In genomic region chr7:70092314-70093303, GRCh38 we compare ENCODE assay signal across 12 cellular contexts.
DNase-seq lines count a peak whose midpoint lies in the region; ATAC-seq, FAIRE-seq and TF ChIP-seq lines count a peak whose summit lies in the region.
"Had no signal": no experiment of that assay in that cellular context is flagged by ENCODE, and none has a peak within 500 bp of the region (broad histone marks: within the 10 kb centered on the region; RNA-seq: fewer than 3 reads in every experiment).

No MANE protein-coding gene starts in this region.

- H3K36me3 ChIP-seq in astrocyte (ENCODE audit: insufficient read depth, low read length) = no peaks in the 10 kb centered on the region
- H3K36me3 ChIP-seq in mesenchymal stem cell (ENCODE audit: control insufficient read depth in 1 of 2, insufficient read depth in 2 of 2, low read depth in 1 of 2, low read length in 2 of 2) = no peaks in the 10 kb centered on the region
- H3K36me3 ChIP-seq: thoracic aorta had no signal

- H4K91ac ChIP-seq in mesenchymal stem cell (ENCODE audit: low read length) = no peak overlapping the region

- H4K20me1 ChIP-seq in astrocyte (ENCODE audit: insufficient read depth, low read length) = no peaks in the 10 kb centered on the region

- H3K27ac Mint-ChIP-seq in astrocyte (ENCODE audit: unreplicated experiment) (no peak overlapping the region), natural killer cell (no peak overlapping the region)
- H3K27ac Mint-ChIP-seq: CD4-positive, alpha-beta T cell had no signal

- H3K27me3 ChIP-seq in astrocyte (ENCODE audit: insufficient read depth, low read length) (no peaks in the 10 kb centered on the region), mesenchymal stem cell (ENCODE audit: control insufficient read depth in 1 of 2, insufficient read depth in 1 of 2, low read length in 2 of 2) (peaks cover 0 to 13% of the 10 kb centered on the region in 2 experiments)

- H3K4me3 Mint-ChIP-seq in astrocyte (ENCODE audit: unreplicated experiment) = no peak overlapping the region
- no peak overlapping the region for H3K4me3 Mint-ChIP-seq in natural killer cell
- H3K4me3 Mint-ChIP-seq: CD4-positive, alpha-beta T cell had no signal

- no peak overlapping the region for H3K4ac ChIP-seq in mesenchymal stem cell (ENCODE audit: low read depth in 1 of 2, low read length in 2 of 2)

- FAIRE-seq in astrocyte (lab: Jason Lieb, UNC) = no peak

- H3K4me1 ChIP-seq in astrocyte (ENCODE audit: insufficient read depth, low read length) = peaks cover 20% of the 10 kb centered on the region
- H3K4me1 ChIP-seq in mesenchymal stem cell (ENCODE audit: control insufficient read depth, insufficient read depth, low read depth, low read length) = peaks cover 3% of the 10 kb centered on the region

- H2BK15ac ChIP-seq in mesenchymal stem cell (ENCODE audit: low read depth, poor library complexity, severe bottlenecking) = no peak overlapping the region

- no peak overlapping the region for H4K8ac ChIP-seq in mesenchymal stem cell (ENCODE audit: low read length)

- H3K9me3 Mint-ChIP-seq in astrocyte (ENCODE audit: unreplicated experiment) = no peaks in the 10 kb centered on the region
- no peaks in the 10 kb centered on the region for H3K9me3 Mint-ChIP-seq in natural killer cell
- H3K9me3 Mint-ChIP-seq: CD4-positive, alpha-beta T cell had no signal

- H3K18ac ChIP-seq in mesenchymal stem cell (ENCODE audit: low read depth in 1 of 2, low read length in 2 of 2) = no peak overlapping the region

- intact Hi-C loops in natural killer cell (cut with micrococcal nuclease) = no loop called here

- no peaks in the 10 kb centered on the region for H3K36me3 Mint-ChIP-seq in astrocyte (ENCODE audit: low read depth, unreplicated experiment)
- H3K36me3 Mint-ChIP-seq in natural killer cell = no peaks in the 10 kb centered on the region

- no peak overlapping the region for H3K23ac ChIP-seq in mesenchymal stem cell (ENCODE audit: low read length in 2 of 2)

- H3K4me3 ChIP-seq in astrocyte (ENCODE audit: insufficient read depth, low read depth, low read length) (peak overlapping the region; percentile 7), mesenchymal stem cell (ENCODE audit: insufficient read depth in 1 of 2, low read depth in 1 of 2, low read length in 2 of 2) (peak overlapping the region in 1 of 2 experiments; percentile 50)
- H3K4me3 ChIP-seq: thoracic aorta had no signal

- H2BK120ac ChIP-seq in mesenchymal stem cell (ENCODE audit: low read depth, low read length) = no peak overlapping the region

- peak; percentile 72 for DNase-seq in AG20443 (ENCODE audit: low spot score)
- peak; percentile 77 for DNase-seq in NCI-H1694 (lab: John Stamatoyannopoulos, UW)
- DNase-seq in astrocyte (ENCODE audit: low read depth) = peak; percentile 94
- no peak for DNase-seq in mesenchymal stem cell
- no peak for DNase-seq in SKM-1 treated with dmso at 0.1 percent for 144 hours (lab: John Stamatoyannopoulos, UW; ENCODE audit: unreplicated experiment)
- DNase-seq in natural killer cell = no peak
- DNase-seq: activated CD4-positive, alpha-beta T cell treated with anti-CD3 and anti-CD28 coated beads for 1 hour; CD4-positive, alpha-beta T cell; stimulated activated CD4-positive, alpha-beta T cell treated with anti-CD3 and anti-CD28 coated beads, Interleukin-15, amount 100 ng/mL, for 24 hours had no signal

- H3K14ac ChIP-seq in mesenchymal stem cell (ENCODE audit: low read length in 2 of 2) = no peak overlapping the region

- H3K9me3 ChIP-seq in astrocyte (ENCODE audit: insufficient read depth, low read depth, low read length) (no peaks in the 10 kb centered on the region), mesenchymal stem cell (ENCODE audit: control insufficient read depth, low read length) (no peaks in the 10 kb centered on the region)
- H3K9me3 ChIP-seq: thoracic aorta had no signal

- no peak for TF ChIP-seq CTCF in astrocyte (IDR thresholded peaks at IDR 0.05; ENCODE audit: insufficient read depth, low read depth, low read length)
- TF ChIP-seq CTCF in natural killer cell (IDR thresholded peaks at IDR 0.05) = no peak

- H2BK12ac ChIP-seq in mesenchymal stem cell (ENCODE audit: low read length in 2 of 2) = no peak overlapping the region

- H3K4me2 ChIP-seq in astrocyte (ENCODE audit: low read length) (peak overlapping the region; percentile 74), mesenchymal stem cell (ENCODE audit: low read length, poor library complexity, severe bottlenecking) (no peak overlapping the region)

- H3K4me1 Mint-ChIP-seq in astrocyte (ENCODE audit: low read depth, unreplicated experiment) (peaks cover 18% of the 10 kb centered on the region), natural killer cell (no peaks in the 10 kb centered on the region)

- peaks cover 4% of the 10 kb centered on the region for H3K79me1 ChIP-seq in mesenchymal stem cell (replicated peaks; ENCODE audit: low read length, poor library complexity, severe bottlenecking)

- 86% methylated on average over 13 of the region's 14 CpGs for WGBS in mesenchymal stem cell

- ATAC-seq in GM19463 (IDR thresholded peaks at IDR 0.05; ENCODE audit: unreplicated experiment) (no peak), natural killer cell (no peak), GM18870 (IDR thresholded peaks at IDR 0.05; ENCODE audit: unreplicated experiment) (no peak)

- H2BK5ac ChIP-seq in mesenchymal stem cell (ENCODE audit: low read depth, low read length, poor library complexity, severe bottlenecking) = no peak overlapping the region

- H2AK5ac ChIP-seq in mesenchymal stem cell (ENCODE audit: low read length, severe bottlenecking) = no peak overlapping the region

- H3K9ac ChIP-seq in astrocyte (ENCODE audit: low read length) (no peak overlapping the region), mesenchymal stem cell (ENCODE audit: low read length) (peak overlapping the region; percentile 55)

- H3K27me3 Mint-ChIP-seq in astrocyte (ENCODE audit: low read depth, unreplicated experiment) (no peaks in the 10 kb centered on the region), natural killer cell (ENCODE audit: low read depth in 2 of 2) (no peaks in the 10 kb centered on the region)
- H3K27me3 Mint-ChIP-seq: CD4-positive, alpha-beta T cell had no signal

- H2AFZ ChIP-seq in astrocyte (ENCODE audit: low read depth, low read length) (no peak overlapping the region), mesenchymal stem cell (ENCODE audit: low read depth, low read length) (no peak overlapping the region)

- no peak overlapping the region for H3K27ac ChIP-seq in astrocyte (ENCODE audit: low read depth, low read length)
- no peak overlapping the region for H3K27ac ChIP-seq in mesenchymal stem cell (ENCODE audit: low read length, poor library complexity, severe bottlenecking)
- H3K27ac ChIP-seq: thoracic aorta had no signal

- no peaks in the 10 kb centered on the region for H3K79me2 ChIP-seq in astrocyte (ENCODE audit: insufficient read depth, low read length)

Comparison
In these comparisons a context has a peak if more than half of its experiments do, and no peak if none do; other contexts are left out.
1. DNase-seq: peak in AG20443 (single experiment), NCI-H1694 (single experiment) and astrocyte (single experiment); none in mesenchymal stem cell (single experiment), SKM-1 treated with dmso at 0.1 percent for 144 hours (single experiment) and natural killer cell (single experiment).